31 cellular contexts compared by ENCODE assay signal in the genomic region with DNA sequence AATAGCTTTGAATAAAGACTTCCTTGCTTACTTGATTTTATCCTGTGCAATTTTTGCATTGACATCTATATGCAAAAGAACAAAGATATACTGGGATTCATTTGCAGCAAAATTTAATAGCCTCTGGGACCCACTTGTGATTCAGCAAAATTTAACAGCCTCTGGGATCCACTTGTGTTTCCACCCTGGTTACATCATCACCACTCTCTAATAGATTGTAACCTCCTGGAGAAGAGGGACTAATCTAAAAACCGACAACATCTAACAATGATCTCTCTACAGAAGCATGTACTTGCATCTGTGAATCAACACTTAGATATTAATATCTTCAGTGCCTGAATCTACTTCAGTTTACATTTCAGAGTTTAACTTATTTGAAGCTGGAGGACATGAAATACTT.
"Had no signal": no experiment of that assay in that cellular context is flagged by ENCODE, and none has a peak within 500 bp of the region (broad histone marks: within the 10 kb centered on the region; RNA-seq: fewer than 3 reads in every experiment).

No MANE protein-coding gene starts in this region.

- H3K9me3 ChIP-seq: gastrocnemius medialis, pancreas, stomach, thyroid gland had no signal

- H3K36me3 Mint-ChIP-seq: activated naive CD8-positive, alpha-beta T cell; brain; naive thymus-derived CD4-positive, alpha-beta T cell; stimulated activated naive B cell treated with anti-CD40 and anti-IgM and Interleukin-4, amounts not matched to agents 10 μg/mL and 1 μg/mL and 100 μg/mL, for 72 hours had no signal

- H3K4me3 Mint-ChIP-seq: activated naive CD8-positive, alpha-beta T cell; activated T-cell treated with anti-CD3 and anti-CD28 coated beads, Interleukin-2, amount 50 U/mL, for 72 hours; brain; dendritic cell treated with granulocyte-macrophage colony-stimulating factor and Interleukin-4, amounts not matched to agents 40 ng/mL and 50 ng/mL, for 4 days; mesothelial cell of epicardium; naive thymus-derived CD4-positive, alpha-beta T cell; stimulated activated naive B cell treated with anti-CD40 and anti-IgM and Interleukin-4, amounts not matched to agents 10 μg/mL and 1 μg/mL and 100 μg/mL, for 72 hours; T-helper 2 cell treated with Interferon-gamma antibody and Interleukin-4, amounts not matched to agents 5 μg/mL and 100 μg/mL, for 36 hours had no signal

- H3K9me3 Mint-ChIP-seq: T-helper 2 cell treated with Interferon-gamma antibody and Interleukin-4, amounts not matched to agents 5 μg/mL and 100 μg/mL, for 36 hours had no signal

- H3K36me3 ChIP-seq: gastrocnemius medialis, pancreas, sigmoid colon, stomach, thyroid gland, upper lobe of left lung had no signal

- H3K4me1 Mint-ChIP-seq: brain; mesothelial cell of epicardium; naive thymus-derived CD4-positive, alpha-beta T cell; stimulated activated naive B cell treated with anti-CD40 and anti-IgM and Interleukin-4, amounts not matched to agents 10 μg/mL and 1 μg/mL and 100 μg/mL, for 72 hours had no signal

- H3K27me3 ChIP-seq: gastrocnemius medialis, pancreas, sigmoid colon, stomach, thyroid gland, upper lobe of left lung had no signal

- H3K27me3 Mint-ChIP-seq: activated naive CD8-positive, alpha-beta T cell; brain; dendritic cell treated with granulocyte-macrophage colony-stimulating factor and Interleukin-4, amounts not matched to agents 40 ng/mL and 50 ng/mL, for 4 days; stimulated activated naive B cell treated with anti-CD40 and anti-IgM and Interleukin-4, amounts not matched to agents 10 μg/mL and 1 μg/mL and 100 μg/mL, for 72 hours had no signal

- H3K27ac Mint-ChIP-seq: activated naive CD8-positive, alpha-beta T cell; activated T-cell treated with anti-CD3 and anti-CD28 coated beads, Interleukin-2, amount 50 U/mL, for 72 hours; dendritic cell treated with granulocyte-macrophage colony-stimulating factor and Interleukin-4, amounts not matched to agents 40 ng/mL and 50 ng/mL, for 4 days; mesothelial cell of epicardium; naive thymus-derived CD4-positive, alpha-beta T cell; stimulated activated naive B cell treated with anti-CD40 and anti-IgM and Interleukin-4, amounts not matched to agents 10 μg/mL and 1 μg/mL and 100 μg/mL, for 72 hours; T-helper 2 cell treated with Interferon-gamma antibody and Interleukin-4, amounts not matched to agents 5 μg/mL and 100 μg/mL, for 36 hours had no signal

- H3K4me1 ChIP-seq: gastrocnemius medialis, pancreas, psoas muscle, sigmoid colon, stomach, upper lobe of left lung had no signal

- ATAC-seq: activated T-cell treated with anti-CD3 and anti-CD28 coated beads, Interleukin-2, amount 50 U/mL, for 72 hours; gastrocnemius medialis; left ventricle myocardium superior; naive thymus-derived CD4-positive, alpha-beta T cell; pancreas; psoas muscle; stimulated activated naive B cell treated with anti-CD40 and anti-IgM and Interleukin-4, amounts not matched to agents 10 μg/mL and 1 μg/mL and 100 μg/mL, for 72 hours had no signal

- H3K27ac ChIP-seq: gastrocnemius medialis, pancreas, psoas muscle, sigmoid colon, stomach, thyroid gland, upper lobe of left lung had no signal

- H3K4me3 ChIP-seq: gastrocnemius medialis, pancreas, psoas muscle, sigmoid colon, smooth muscle cell, stomach, thyroid gland, upper lobe of left lung had no signal

- H3K4me2 ChIP-seq: smooth muscle cell had no signal

- DNase-seq: activated CD4-positive, alpha-beta T cell treated with anti-CD3 and anti-CD28 coated beads for 4 hours; activated CD4-positive, alpha-beta T cell treated with anti-CD3 and anti-CD28 coated beads, Interleukin-2, amount 50 U/mL, for 4 hours; activated CD4-positive, CD25-positive, alpha-beta regulatory T cell; activated naive CD4-positive, alpha-beta T cell treated with Interleukin-2 at 50 U/mL for 16 hours; activated T-cell treated with anti-CD3 and anti-CD28 coated beads for 4 hours; activated T-cell treated with anti-CD3 and anti-CD28 coated beads, Interleukin-2, amount 50 U/mL, for 72 hours; aorta; caudate nucleus; effector CD4-positive, alpha-beta T cell; erythroblast; gastrocnemius medialis; glutamatergic neuron; islet precursor cell; left ventricle myocardium superior; naive thymus-derived CD4-positive, alpha-beta T cell; nucleus accumbens; pancreas; psoas muscle; sigmoid colon; stimulated activated CD4-positive, alpha-beta T cell treated with anti-CD3 and anti-CD28 coated beads, Interleukin-1b, Interleukin-23, amount 100 ng/mL, for 48 hours; stimulated activated naive B cell treated with anti-CD40 and anti-IgM and Interleukin-4, amounts not matched to agents 10 μg/mL and 1 μg/mL and 100 μg/mL, for 72 hours; stomach; T-helper 1 cell; thyroid gland; upper lobe of left lung had no signal
